In genomic region chr3:129460572-129460971, GRCh38 we compare ENCODE assay signal across 24 cellular contexts. TPM values are rescaled to one million over a fixed set of nuclear protein-coding genes. Genes with fewer than 3 reads are reported as not detected.
A peak's percentile ranks its signal among the peaks of the same experiment; 100 is the strongest.
DNase-seq lines count a peak whose midpoint lies in the region; ATAC-seq and TF ChIP-seq lines count a peak whose summit lies in the region.
"Had no signal": no experiment of that assay in that cellular context is flagged by ENCODE, and none has a peak within 500 bp of the region (broad histone marks: within the 10 kb centered on the region; RNA-seq: fewer than 3 reads in every experiment).

No MANE protein-coding gene starts in this region.

- in situ Hi-C loops in IMR-90 (cut with MboI; ENCODE audit: low sequenced_read_pairs), result no loop called here

- POLR2A ChIA-PET in IMR-90 (lab: Charles Lee; ENCODE audit: unreplicated experiment), result no interaction called here

- no peak overlapping the region for H3K9ac ChIP-seq in IMR-90 (ENCODE audit: low read depth, low read length)

- no TSS peak for BruUV-seq in IMR-90 (replicated peaks; lab: Mats Ljungman, UMichigan)

- no peak overlapping the region for H3K56ac ChIP-seq in IMR-90 (ENCODE audit: extremely low read depth, insufficient read depth, low read length)

- no peak overlapping the region for H4K91ac ChIP-seq in IMR-90 (ENCODE audit: insufficient read depth, low read depth, low read length)

- H2BK120ac ChIP-seq in IMR-90 (ENCODE audit: low read depth, low read length), result no peak overlapping the region

- ATAC-seq in IMR-90 (ENCODE audit: low read depth), result no peak
- no peak for ATAC-seq in foreskin keratinocyte
- ATAC-seq in SK-N-SH treated with all-trans-retinoic acid at 6 μM for 48 hours, result no peak
- ATAC-seq in lower lobe of right lung, result no peak
- ATAC-seq: upper lobe of right lung had no signal

- H3K18ac ChIP-seq in IMR-90 (ENCODE audit: low read depth, low read length), result 0 out of 2 replicates have a peak overlapping the region, but pooled peaks have one; percentile 48

- CTCF ChIA-PET in IMR-90 (lab: Yijun Ruan, JAX), result no interaction called here

- H3K4me2 ChIP-seq in IMR-90 (ENCODE audit: low read depth, low read length), result peak overlapping the region; percentile 40; the same call in 1 of the 2 replicates

- H3K27ac ChIP-seq in IMR-90 (ENCODE audit: insufficient read depth, low read length), result no peak overlapping the region
- peak overlapping the region; percentile 96 for H3K27ac ChIP-seq in SJSA1
- no peak overlapping the region for H3K27ac ChIP-seq in foreskin keratinocyte
- H3K27ac ChIP-seq in lower lobe of right lung, result no peak overlapping the region
- H3K27ac ChIP-seq: C4-2B, upper lobe of right lung had no signal

- peaks cover 5 to 17% of the 10 kb centered on the region in 2 experiments; a peak in 2 of 4 replicates for H3K79me1 ChIP-seq in IMR-90 (ENCODE audit: low read depth in 1 of 2, low read length in 2 of 2)

- no peak overlapping the region for H2BK20ac ChIP-seq in IMR-90 (ENCODE audit: low read depth, low read length)

- H3K9me3 ChIP-seq in IMR-90 (ENCODE audit: control insufficient read depth, insufficient read depth, low read length), result no peaks in the 10 kb centered on the region
- H3K9me3 ChIP-seq in SJSA1 (replicated peaks), result no peaks in the 10 kb centered on the region
- no peaks in the 10 kb centered on the region for H3K9me3 ChIP-seq in lower lobe of right lung
- H3K9me3 ChIP-seq: esophagus muscularis mucosa, upper lobe of right lung had no signal

- intact Hi-C loops in IMR-90 (cut with micrococcal nuclease) (no loop called here), lower lobe of right lung (cut with DNase I) (no loop called here)

- H4K20me1 ChIP-seq in IMR-90 (ENCODE audit: insufficient read depth, low read length), result 0 out of 2 replicates have a peak, but pooled peaks cover 5% of the 10 kb centered on the region

- WGBS in IMR-90 (ENCODE audit: extremely low coverage in 2 of 2, insufficient read length in 1 of 2), 2 experiments, result no CpG with 5 or more reads among the region's 2 CpGs

- H2AFZ ChIP-seq in IMR-90 (replicated peaks; ENCODE audit: low read length, poor library complexity), result no peak overlapping the region

- dilution Hi-C loops in IMR-90 (cut with HindIII; ENCODE audit: low sequenced_read_pairs, unreplicated experiment), result no loop called here

- peaks cover 24% of the 10 kb centered on the region for H3K9me1 ChIP-seq in IMR-90 (ENCODE audit: insufficient read depth, low read length)

- peaks cover 11% of the 10 kb centered on the region for H3K4me1 ChIP-seq in IMR-90 (ENCODE audit: control insufficient read depth, insufficient read depth, low read length)
- peaks cover 25% of the 10 kb centered on the region for H3K4me1 ChIP-seq in SJSA1 (replicated peaks)
- H3K4me1 ChIP-seq in foreskin keratinocyte, result no peaks in the 10 kb centered on the region
- H3K4me1 ChIP-seq in lower lobe of right lung, result no peaks in the 10 kb centered on the region
- H3K4me1 ChIP-seq: upper lobe of right lung had no signal

- H2AK9ac ChIP-seq in IMR-90 (replicated peaks; ENCODE audit: low read depth, low read length, poor library complexity), result no peak overlapping the region

- H3K36me3 ChIP-seq in IMR-90 (ENCODE audit: control insufficient read depth, insufficient read depth, low read length), result peaks cover 6% of the 10 kb centered on the region
- H3K36me3 ChIP-seq in SJSA1, result peaks cover 25% of the 10 kb centered on the region
- H3K36me3 ChIP-seq in lower lobe of right lung, result peaks cover 26% of the 10 kb centered on the region

- H2BK5ac ChIP-seq in IMR-90 (ENCODE audit: low read depth, low read length, poor library complexity, severe bottlenecking), result peak overlapping the region; percentile 11

- H3K27me3 ChIP-seq in IMR-90 (ENCODE audit: control insufficient read depth, insufficient read depth, low read length) (no peaks in the 10 kb centered on the region), SJSA1 (replicated peaks) (no peaks in the 10 kb centered on the region), foreskin keratinocyte (no peaks in the 10 kb centered on the region), lower lobe of right lung (ENCODE audit: low read depth) (no peaks in the 10 kb centered on the region)
- H3K27me3 ChIP-seq: esophagus muscularis mucosa, upper lobe of right lung had no signal

- no peak overlapping the region for H4K8ac ChIP-seq in IMR-90 (ENCODE audit: low read depth in 2 of 2, low read length in 2 of 2)

- no peak overlapping the region for H3K23ac ChIP-seq in IMR-90 (ENCODE audit: low read depth, low read length)

- DNase-seq in IMR-90 (no peak), SJSA1 (ENCODE audit: low read depth in 1 of 2, low spot score in 2 of 2) (no peak), erythroblast (lab: John Stamatoyannopoulos, UW) (peak; percentile 39 to 52), superior temporal gyrus (ENCODE audit: extremely low spot score) (peak; percentile 15), foreskin keratinocyte (no peak), lower lobe of right lung (no peak)
- DNase-seq: activated CD4-positive, alpha-beta T cell treated with anti-CD3 and anti-CD28 coated beads, Interleukin-2, amount 50 U/mL, for 4 hours; activated CD4-positive, CD25-positive, alpha-beta regulatory T cell; activated naive CD4-positive, alpha-beta T cell treated with anti-CD3 and anti-CD28 coated beads, Interleukin-2, amount 50 U/mL, for 16 hours; amniotic stem cell; Calu3; cortex of kidney; DMS79 treated with DMSO at 0.1 percent for 48 hours; immature natural killer cell; naive B cell; NCI-H146; NCI-H446 treated with DMSO at 0.1 percent for 48 hours; Right ventricle myocardium superior; stimulated activated CD8-positive, alpha-beta memory T cell treated with anti-CD3 and anti-CD28 coated beads, Interleukin-4, amount 100 ng/mL, for 48 hours; upper lobe of right lung had no signal

- TF ChIP-seq CTCF in IMR-90 (conservative IDR thresholded peaks at IDR 0.05; ENCODE audit: low read depth, low read length), result no peak
- no peak for TF ChIP-seq CTCF in foreskin keratinocyte (conservative IDR thresholded peaks at IDR 0.05)
- TF ChIP-seq CTCF in lower lobe of right lung (IDR thresholded peaks at IDR 0.05), result no peak

- H2AK5ac ChIP-seq in IMR-90 (ENCODE audit: low read depth, low read length), result peak overlapping the region; percentile 14; the same call in 1 of the 2 replicates

- H3K4ac ChIP-seq in IMR-90 (ENCODE audit: low read depth, low read length), result peak overlapping the region; percentile 38

- TF ChIP-seq POLR2A in IMR-90 (IDR thresholded peaks at IDR 0.05; ENCODE audit: low read depth, low read length) (no peak), erythroblast (IDR thresholded peaks at IDR 0.05; ENCODE audit: low read length) (no peak)

- TF ChIP-seq RAD21 in IMR-90 (IDR thresholded peaks at IDR 0.05; ENCODE audit: low read length), result no peak

- H4K5ac ChIP-seq in IMR-90 (ENCODE audit: low read depth, low read length), result no peak overlapping the region

- H3K4me3 ChIP-seq in IMR-90 (ENCODE audit: insufficient read depth, low read depth, low read length), result no peak overlapping the region
- no peak overlapping the region for H3K4me3 ChIP-seq in SJSA1
- H3K4me3 ChIP-seq in lower lobe of right lung, result no peak overlapping the region
- H3K4me3 ChIP-seq: esophagus muscularis mucosa, upper lobe of right lung had no signal

- H3K14ac ChIP-seq in IMR-90 (replicated peaks; ENCODE audit: low read depth, low read length), result peak overlapping the region; percentile 50

- no peak overlapping the region for H2BK15ac ChIP-seq in IMR-90 (ENCODE audit: low read depth, low read length)

TF ChIP-seq in IMR-90, 13 proteins besides CTCF, POLR2A, EP300 and RAD21 (continues in another document):
- no peak for TF ChIP-seq SMC3 (IDR thresholded peaks at IDR 0.05; ENCODE audit: low read depth, low read length)
- TF ChIP-seq RFX5 (IDR thresholded peaks at IDR 0.05; ENCODE audit: low read depth, low read length), result no peak
- no peak for TF ChIP-seq RCOR1 (IDR thresholded peaks at IDR 0.05; ENCODE audit: insufficient replicate concordance, low read length)
- no peak for TF ChIP-seq MAFK (IDR thresholded peaks at IDR 0.05; ENCODE audit: low read depth, low read length)

TF ChIP-seq in SK-N-SH treated with all-trans-retinoic acid at 6 μM for 48 hours, 23 proteins besides CTCF, POLR2A, EP300 and RAD21 (continues in another document):
- no peak for TF ChIP-seq CREB5 (CRISPR knock-in tag; IDR thresholded peaks at IDR 0.05; ENCODE audit: low read depth)

RNA-seq across cellular contexts. Expression of gene IFT122, which starts 20.5 kb away (rescaled TPM):
- total RNA-seq in IMR-90 (2012; rRNA removed), result 27.2 and 28.0 TPM in 2 replicates
- polyA plus RNA-seq in IMR-90 (2012; rRNA removed), result 16.8 and 17.1 TPM in 2 replicates
- polyA plus RNA-seq in IMR-90 (2012; cell fraction: cytosol; rRNA removed), result 12.3 and 16.3 TPM in 2 replicates
- polyA plus RNA-seq in IMR-90 (2012; cell fraction: nucleus; rRNA removed; ENCODE audit: low replicate concordance), result 63.8 and 113 TPM in 2 replicates
- 13.3 and 14.4 TPM in 2 replicates for total RNA-seq in SJSA1 (2014; rRNA removed; shearing (Covaris generic))
- 8.8 and 10.6 TPM in 2 replicates for total RNA-seq in foreskin keratinocyte
- polyA plus RNA-seq in foreskin keratinocyte, result 5.6 and 5.8 TPM in 2 replicates
- 29.9 TPM for total RNA-seq in lower lobe of right lung

RNA-seq across cellular contexts. Expression of gene MBD4, which starts 20.8 kb away (rescaled TPM):
- total RNA-seq in IMR-90 (2012; rRNA removed) (13.8 and 22.2 TPM in 2 replicates), foreskin keratinocyte (24.0 and 26.5 TPM in 2 replicates), lower lobe of right lung (38.8 TPM)
- polyA plus RNA-seq in IMR-90 (2012; rRNA removed) (14.9 and 15.0 TPM in 2 replicates), foreskin keratinocyte (13.1 and 16.9 TPM in 2 replicates)
- polyA plus RNA-seq in IMR-90 (2012; cell fraction: cytosol; rRNA removed), result 6.9 and 10.6 TPM in 2 replicates
- polyA plus RNA-seq in IMR-90 (2012; cell fraction: nucleus; rRNA removed; ENCODE audit: low replicate concordance), result 30.3 and 65.5 TPM in 2 replicates
- 15.2 and 23.6 TPM in 2 replicates for total RNA-seq in SJSA1 (2014; rRNA removed; shearing (Covaris generic))

RNA-seq across cellular contexts. Expression of gene EFCAB12, which starts 32.1 kb away (rescaled TPM):
- total RNA-seq in IMR-90 (2012; rRNA removed) (under 0.01 TPM in 2 replicates), foreskin keratinocyte (0.24 and 0.32 TPM in 2 replicates), lower lobe of right lung (4.8 TPM)
- polyA plus RNA-seq in IMR-90 (2012; rRNA removed) (0.09 and 0.17 TPM in 2 replicates), foreskin keratinocyte (0.20 and 0.27 TPM in 2 replicates)
- 0.02 and 0.04 TPM in 2 replicates for polyA plus RNA-seq in IMR-90 (2012; cell fraction: cytosol; rRNA removed)
- polyA plus RNA-seq in IMR-90 (2012; cell fraction: nucleus; rRNA removed; ENCODE audit: low replicate concordance), result 0.41 and 0.62 TPM in 2 replicates
- total RNA-seq in SJSA1 (2014; rRNA removed; shearing (Covaris generic)), result 0.03 TPM in 1 of 2 replicates, not detected in the other
- total RNA-seq: bronchial epithelial cell, Right ventricle myocardium superior had no signal

Comparison
In these comparisons a context has a peak if more than half of its experiments do, and no peak if none do; other contexts are left out.
1. DNase-seq: peak in erythroblast (2 of 2) and superior temporal gyrus (single experiment); none in IMR-90 (single experiment), SJSA1 (0 of 2), foreskin keratinocyte (0 of 2) and lower lobe of right lung (single experiment).